In the genomic region with DNA sequence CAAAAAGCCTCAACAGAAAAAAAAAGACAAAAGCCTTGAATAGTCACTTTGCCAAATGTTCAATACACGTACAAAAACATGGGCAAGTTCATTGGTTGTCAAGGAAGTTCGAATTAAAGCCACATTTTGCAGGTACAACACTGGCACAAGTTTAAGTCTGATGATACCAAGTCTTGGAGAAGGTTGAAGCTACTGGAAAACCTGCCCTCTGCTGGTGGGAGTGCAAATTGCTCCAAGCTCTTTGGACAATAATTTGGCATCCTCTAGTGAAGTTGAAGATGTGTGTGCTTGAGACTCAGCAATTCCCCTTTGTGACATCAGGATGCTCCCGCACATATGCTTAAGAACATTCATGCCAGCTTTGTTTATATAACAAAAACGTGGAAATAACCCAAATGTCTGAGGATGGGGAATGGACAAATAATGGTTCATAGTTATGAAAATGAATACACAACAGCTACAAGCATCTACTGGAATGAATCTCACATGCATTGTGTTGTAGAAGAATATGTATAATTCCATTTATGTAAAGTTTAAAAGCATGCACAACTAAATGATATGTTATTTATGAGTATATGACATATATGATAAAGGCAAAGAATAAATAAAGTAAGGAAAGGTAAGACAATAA, we compare ENCODE assay signal across 9 cellular contexts.
DNase-seq lines count a peak whose midpoint lies in the region; ATAC-seq lines count a peak whose summit lies in the region.
"Had no signal": no experiment of that assay in that cellular context is flagged by ENCODE, and none has a peak within 500 bp of the region (broad histone marks: within the 10 kb centered on the region; RNA-seq: fewer than 3 reads in every experiment).

No MANE protein-coding gene starts in this region.

- no peaks in the 10 kb centered on the region for H3K27me3 ChIP-seq in SJCRH30

- no peaks in the 10 kb centered on the region for H3K36me3 ChIP-seq in SJCRH30

- no peaks in the 10 kb centered on the region for H3K27me3 Mint-ChIP-seq in activated naive CD4-positive, alpha-beta T cell treated with anti-CD3 and anti-CD28 coated beads, Interleukin-2, amount 10 ng/mL, durations not matched to agents 7 days and 5 days
- H3K27me3 Mint-ChIP-seq: dendritic cell treated with granulocyte-macrophage colony-stimulating factor and Interleukin-4, amounts not matched to agents 40 ng/mL and 50 ng/mL, for 4 days had no signal

- no peak overlapping the region for H3K4me3 Mint-ChIP-seq in activated naive CD4-positive, alpha-beta T cell treated with anti-CD3 and anti-CD28 coated beads, Interleukin-2, amount 10 ng/mL, durations not matched to agents 7 days and 5 days
- H3K4me3 Mint-ChIP-seq: dendritic cell treated with granulocyte-macrophage colony-stimulating factor and Interleukin-4, amounts not matched to agents 40 ng/mL and 50 ng/mL, for 4 days had no signal

- no peak overlapping the region for H3K4me3 ChIP-seq in SJCRH30

- no peaks in the 10 kb centered on the region for H3K4me1 ChIP-seq in SJCRH30

- no peak overlapping the region for H3K27ac ChIP-seq in SJCRH30

- peak; percentile 73 for DNase-seq in DMS 273 (lab: John Stamatoyannopoulos, UW; ENCODE audit: unreplicated experiment)
- no peak for DNase-seq in DMS 273 treated with DMSO at 0.1 percent for 48 hours (lab: John Stamatoyannopoulos, UW)
- DNase-seq in SJCRH30: peak; percentile 58 to 86
- peak; percentile 65 for DNase-seq in activated naive CD4-positive, alpha-beta T cell treated with anti-CD3 and anti-CD28 coated beads, Interleukin-2, amount 10 ng/mL, durations not matched to agents 7 days and 5 days
- peak; percentile 58 for DNase-seq in iPS DF 4.7 (ENCODE audit: extremely low read depth, low spot score)
- DNase-seq in stimulated activated CD4-positive, alpha-beta T cell treated with anti-CD3 and anti-CD28 coated beads, Interleukin-1b, Interleukin-23, amount 100 ng/mL, for 24 hours (ENCODE audit: low read depth in 4 of 4, low spot score in 1 of 4): peak; percentile 30 to 47 (median 38)

- H3K9me3 ChIP-seq in SJCRH30 (replicated peaks): no peaks in the 10 kb centered on the region

- no peaks in the 10 kb centered on the region for H3K4me1 Mint-ChIP-seq in activated naive CD4-positive, alpha-beta T cell treated with anti-CD3 and anti-CD28 coated beads, Interleukin-2, amount 10 ng/mL, durations not matched to agents 7 days and 5 days

- CTCF ChIA-PET in activated naive CD4-positive, alpha-beta T cell treated with anti-CD3 and anti-CD28 coated beads, Interleukin-2, amount 10 ng/mL, durations not matched to agents 7 days and 5 days (lab: Charles Lee): interaction anchor here (0.7 to 3.8 kb wide), 5 partner anchors 9 to 650 kb away, joined by 3 to 13 read pairs (median 3); no protein-coding TSS in a partner anchor

- H3K36me3 Mint-ChIP-seq in activated naive CD4-positive, alpha-beta T cell treated with anti-CD3 and anti-CD28 coated beads, Interleukin-2, amount 10 ng/mL, durations not matched to agents 7 days and 5 days: no peaks in the 10 kb centered on the region

- H3K9me3 Mint-ChIP-seq in activated naive CD4-positive, alpha-beta T cell treated with anti-CD3 and anti-CD28 coated beads, Interleukin-2, amount 10 ng/mL, durations not matched to agents 7 days and 5 days: no peaks in the 10 kb centered on the region

- no peak overlapping the region for H3K27ac Mint-ChIP-seq in activated naive CD4-positive, alpha-beta T cell treated with anti-CD3 and anti-CD28 coated beads, Interleukin-2, amount 10 ng/mL, durations not matched to agents 7 days and 5 days
- H3K27ac Mint-ChIP-seq: dendritic cell treated with granulocyte-macrophage colony-stimulating factor and Interleukin-4, amounts not matched to agents 40 ng/mL and 50 ng/mL, for 4 days had no signal

- ATAC-seq in HG03354 (IDR thresholded peaks at IDR 0.05; ENCODE audit: poor library complexity, severe bottlenecking, unreplicated experiment) (peak; percentile 58), HG02840 (IDR thresholded peaks at IDR 0.05; ENCODE audit: low FRiP score, unreplicated experiment) (no peak)
